ENCODE assay signal across 21 cellular contexts in the genomic region with DNA sequence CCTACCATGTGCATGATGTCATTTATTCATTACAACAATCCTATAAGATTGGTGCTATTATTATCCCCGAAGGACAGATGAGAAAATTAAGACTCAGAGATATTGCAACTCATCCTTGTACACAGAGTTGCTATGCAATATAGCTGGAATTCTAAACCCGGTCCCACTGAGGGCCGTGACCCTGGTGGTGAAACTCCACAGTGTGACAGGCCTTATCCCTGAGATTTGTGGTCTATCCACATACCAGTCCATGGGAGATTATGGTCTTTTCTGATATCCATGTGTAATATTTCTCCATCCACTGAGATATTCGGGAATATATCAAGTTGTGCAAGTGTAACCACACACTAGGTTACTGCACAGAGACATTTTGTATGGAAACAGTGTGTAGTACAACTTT.
"Had no signal": no experiment of that assay in that cellular context is flagged by ENCODE, and none has a peak within 500 bp of the region (broad histone marks: within the 10 kb centered on the region; RNA-seq: fewer than 3 reads in every experiment).

No MANE protein-coding gene starts in this region.

- H3K4me3 ChIP-seq: coronary artery, esophagus squamous epithelium, gastrocnemius medialis, heart right ventricle, left lung, lower lobe of right lung, mucosa of descending colon had no signal

- ATAC-seq: effector memory CD8-positive, alpha-beta T cell; esophagus mucosa; gastrocnemius medialis; heart right ventricle; left cardiac atrium; left lung; left ventricle myocardium superior; lower lobe of right lung; mucosa of descending colon had no signal

- H3K36me3 ChIP-seq: esophagus squamous epithelium, gastrocnemius medialis, heart right ventricle, left lung, lower lobe of right lung had no signal

- DNase-seq: effector CD8-positive, alpha-beta T cell; effector memory CD8-positive, alpha-beta T cell; endodermal cell; erythroblast; esophagus squamous epithelium; gastrocnemius medialis; glutamatergic neuron; head of caudate nucleus; heart right ventricle; hippocampal formation; left cardiac atrium; left lung; left ventricle myocardium superior; lower lobe of right lung; mesenchymal stem cell; mucosa of descending colon; naive B cell had no signal

- H3K27me3 ChIP-seq: esophagus squamous epithelium, foreskin keratinocyte, gastrocnemius medialis, heart right ventricle, left lung had no signal

- H3K4me1 ChIP-seq: esophagus squamous epithelium, foreskin keratinocyte, gastrocnemius medialis, left lung, lower lobe of right lung had no signal

- H3K27ac ChIP-seq: coronary artery, epithelial cell of prostate, esophagus squamous epithelium, foreskin keratinocyte, gastrocnemius medialis, heart right ventricle, left lung, lower lobe of right lung had no signal

- H3K9me3 ChIP-seq: esophagus squamous epithelium, gastrocnemius medialis, heart right ventricle, left lung, lower lobe of right lung, mucosa of descending colon had no signal
